ENCODE assay signal across 14 cellular contexts in the genomic region with DNA sequence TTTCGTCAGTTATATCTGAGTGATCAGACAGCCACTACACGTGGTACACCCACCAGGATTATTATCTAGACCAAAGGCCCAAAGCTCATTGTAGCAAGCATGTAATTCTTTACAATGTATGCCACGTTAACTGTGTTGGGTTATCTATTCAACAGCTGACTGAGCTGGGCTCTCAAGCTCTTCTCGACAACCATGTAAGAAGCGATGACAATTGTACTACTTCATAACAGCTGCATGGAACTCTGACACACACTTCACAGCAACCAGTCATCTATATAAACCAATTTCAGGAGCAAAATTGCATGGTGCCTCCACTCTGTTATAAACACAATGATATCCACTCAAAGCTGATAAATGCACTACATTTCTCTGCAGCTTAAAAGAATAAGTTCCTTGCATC.
A peak's percentile ranks its signal among the peaks of the same experiment; 100 is the strongest.
DNase-seq lines count a peak whose midpoint lies in the region; ATAC-seq and TF ChIP-seq lines count a peak whose summit lies in the region.
"Had no signal": no experiment of that assay in that cellular context is flagged by ENCODE, and none has a peak within 500 bp of the region (broad histone marks: within the 10 kb centered on the region; RNA-seq: fewer than 3 reads in every experiment).

No MANE protein-coding gene starts in this region.

- TF ChIP-seq CTCF in Loucy (conservative IDR thresholded peaks at IDR 0.05; ENCODE audit: low read length) = no peak

- H3K27me3 ChIP-seq in Loucy (ENCODE audit: insufficient read depth, low read length, poor library complexity, severe bottlenecking) = no peaks in the 10 kb centered on the region
- H3K27me3 ChIP-seq: BE2C had no signal

- no peaks in the 10 kb centered on the region for H3K79me2 ChIP-seq in Loucy (ENCODE audit: insufficient read depth, low read length)

- no peaks in the 10 kb centered on the region for H3K9me3 ChIP-seq in Loucy (ENCODE audit: insufficient read depth, low read depth, low read length)
- H3K9me3 ChIP-seq: A549, BE2C had no signal

- H3F3A ChIP-seq in Loucy (ENCODE audit: low read depth) = no peaks in the 10 kb centered on the region

- no peak for ATAC-seq in HG03378 (IDR thresholded peaks at IDR 0.05; ENCODE audit: unreplicated experiment)
- ATAC-seq: A549, GM12878, HepG2 had no signal

- no peak overlapping the region for H3K4me2 ChIP-seq in Loucy (ENCODE audit: low read depth, low read length, poor library complexity, severe bottlenecking)
- H3K4me2 ChIP-seq: A549 had no signal

- 0 out of 2 replicates have a peak overlapping the region, but pooled peaks have one; percentile 26 for H2AFZ ChIP-seq in Loucy (ENCODE audit: low read length)
- H2AFZ ChIP-seq: GM23248 had no signal

- DNase-seq in NCI-H2227 treated with DMSO at 0.1 percent for 48 hours (lab: John Stamatoyannopoulos, UW) (peak; percentile 70), myocyte (ENCODE audit: low read depth) (peak; percentile 2), NCI-H1930 (lab: John Stamatoyannopoulos, UW) (no peak), NCI-H1048 (lab: John Stamatoyannopoulos, UW) (no peak)
- DNase-seq: BE2C; CD4-positive, alpha-beta memory T cell; DMS79; GM23248; H7 had no signal

- H3K9me2 ChIP-seq in Loucy (replicated peaks; ENCODE audit: low read depth, low read length) = no peaks in the 10 kb centered on the region

- no peaks in the 10 kb centered on the region for H3K4me1 ChIP-seq in Loucy (ENCODE audit: insufficient read depth, low read length, poor library complexity, severe bottlenecking)
- H3K4me1 ChIP-seq: A549, BE2C had no signal

- no peak overlapping the region for H3K4me3 ChIP-seq in Loucy (ENCODE audit: low read length, poor library complexity, severe bottlenecking)
- H3K4me3 ChIP-seq: A549, GM12878, GM23248 had no signal

- no peaks in the 10 kb centered on the region for H4K20me1 ChIP-seq in Loucy (ENCODE audit: insufficient read depth, low read length, poor library complexity, severe bottlenecking)

- H3K9ac ChIP-seq in Loucy (ENCODE audit: low read depth, low read length, poor library complexity, severe bottlenecking) = no peak overlapping the region
- H3K9ac ChIP-seq: GM23248 had no signal

- H3K36me3 ChIP-seq in Loucy (ENCODE audit: insufficient read depth, low read length) = no peaks in the 10 kb centered on the region
- H3K36me3 ChIP-seq: BE2C had no signal

Comparison
In these comparisons a context has a peak if more than half of its experiments do, and no peak if none do; other contexts are left out.
1. DNase-seq: peak in NCI-H2227 treated with DMSO at 0.1 percent for 48 hours (single experiment) and myocyte (single experiment); none in NCI-H1930 (0 of 2) and NCI-H1048 (single experiment).